ENCODE assay signal across 15 cellular contexts in genomic region chr10:110817614-110818013, GRCh38. TPM values are rescaled to one million over a fixed set of nuclear protein-coding genes. Genes with fewer than 3 reads are reported as not detected.
DNase-seq lines count a peak whose midpoint lies in the region; ATAC-seq and TF ChIP-seq lines count a peak whose summit lies in the region.
"Had no signal": no experiment of that assay in that cellular context is flagged by ENCODE, and none has a peak within 500 bp of the region (broad histone marks: within the 10 kb centered on the region; RNA-seq: fewer than 3 reads in every experiment).

No MANE protein-coding gene starts in this region.

- H3K9ac ChIP-seq in neuronal stem cell (ENCODE audit: low read depth, low read length, poor library complexity) = no peak overlapping the region

- no peak overlapping the region for H2BK5ac ChIP-seq in neuronal stem cell (ENCODE audit: low read length)

- no peak overlapping the region for H2AK5ac ChIP-seq in neuronal stem cell (ENCODE audit: low read depth, low read length)

- H3K23ac ChIP-seq in neuronal stem cell (ENCODE audit: low read depth, low read length, poor library complexity) = no peak overlapping the region

- H2AFZ ChIP-seq in neuronal stem cell (ENCODE audit: low read length) = peak overlapping the region; percentile 64

- no peak overlapping the region for H3K4me3 Mint-ChIP-seq in CD4-positive, alpha-beta T cell
- no peak overlapping the region for H3K4me3 Mint-ChIP-seq in activated naive CD8-positive, alpha-beta T cell treated with anti-CD3 and anti-CD28 coated beads for 36 hours

- ATAC-seq in CD4-positive, alpha-beta T cell (ENCODE audit: poor library complexity) = peak; percentile 72
- peak; percentile 39 for ATAC-seq in GM19324 (IDR thresholded peaks at IDR 0.05; ENCODE audit: low FRiP score, unreplicated experiment)
- ATAC-seq: activated CD4-positive, CD25-positive, alpha-beta regulatory T cell treated with anti-CD3 and anti-CD28 coated beads, Interleukin-2, amount 50 U/mL, for 24 hours had no signal

- CTCF ChIA-PET in CD4-positive, alpha-beta T cell (lab: Charles Lee) = interaction anchor here (1.2 kb wide), 1 partner anchor 9 kb away, joined by 3 read pairs; no protein-coding TSS in a partner anchor

- H3K27ac ChIP-seq in CD4-positive, alpha-beta T cell (ENCODE audit: low read depth, low read length) = no peak overlapping the region
- no peak overlapping the region for H3K27ac ChIP-seq in neuronal stem cell (replicated peaks; ENCODE audit: low read length)

- H3K4me2 ChIP-seq in neuronal stem cell (ENCODE audit: insufficient read depth, low read length, poor library complexity, severe bottlenecking) = no peak overlapping the region
- H3K4me2 ChIP-seq: smooth muscle cell had no signal

- H3K27me3 ChIP-seq in CD4-positive, alpha-beta T cell (ENCODE audit: control insufficient read depth, insufficient read depth, low read length) = no peaks in the 10 kb centered on the region
- no peaks in the 10 kb centered on the region for H3K27me3 ChIP-seq in neuronal stem cell (ENCODE audit: control insufficient read depth in 3 of 3, insufficient read depth in 3 of 3, low read depth in 1 of 3, low read length in 3 of 3)

- no peaks in the 10 kb centered on the region for H3K27me3 Mint-ChIP-seq in CD4-positive, alpha-beta T cell
- H3K27me3 Mint-ChIP-seq in activated naive CD8-positive, alpha-beta T cell treated with anti-CD3 and anti-CD28 coated beads for 36 hours = no peaks in the 10 kb centered on the region

- no CpG with 5 or more reads among the region's 4 CpGs for WGBS in neuronal stem cell (ENCODE audit: extremely low coverage in 2 of 2, insufficient read length in 2 of 2, insufficient replicate concordance in 1 of 2), 2 donors

- no peak overlapping the region for H3K4ac ChIP-seq in neuronal stem cell (ENCODE audit: low read length)

- H2BK120ac ChIP-seq in neuronal stem cell (ENCODE audit: low read depth, low read length) = no peak overlapping the region

- H3K9me3 Mint-ChIP-seq in CD4-positive, alpha-beta T cell = no peaks in the 10 kb centered on the region
- no peaks in the 10 kb centered on the region for H3K9me3 Mint-ChIP-seq in activated naive CD8-positive, alpha-beta T cell treated with anti-CD3 and anti-CD28 coated beads for 36 hours

- H4K8ac ChIP-seq in neuronal stem cell (ENCODE audit: low read depth, low read length) = no peak overlapping the region

- H2BK15ac ChIP-seq in neuronal stem cell (ENCODE audit: low read length) = no peak overlapping the region

- H3K36me3 Mint-ChIP-seq in CD4-positive, alpha-beta T cell (ENCODE audit: low read depth) = no peaks in the 10 kb centered on the region
- no peaks in the 10 kb centered on the region for H3K36me3 Mint-ChIP-seq in activated naive CD8-positive, alpha-beta T cell treated with anti-CD3 and anti-CD28 coated beads for 36 hours

- no peak for TF ChIP-seq CTCF in CD4-positive, alpha-beta T cell (IDR thresholded peaks at IDR 0.05)

- no peak for DNase-seq in CD4-positive, alpha-beta T cell
- no peak for DNase-seq in activated naive CD8-positive, alpha-beta T cell treated with anti-CD3 and anti-CD28 coated beads for 36 hours
- DNase-seq in neuronal stem cell (ENCODE audit: low spot score) (no peak), SW 1271 (lab: John Stamatoyannopoulos, UW) (no peak), T-helper 1 cell (no peak), NCI-H2081 (lab: John Stamatoyannopoulos, UW) (no peak)
- no peak for DNase-seq in activated T-cell treated with anti-CD3 and anti-CD28 coated beads, Interleukin-2, amount 50 U/mL, for 1 hour
- DNase-seq: activated T-cell treated with anti-CD3 and anti-CD28 coated beads for 4 hours; AML-193; DMS79 treated with DMSO at 0.1 percent for 48 hours; NCI-H2029 treated with DMSO at 0.1 percent for 48 hours; stimulated activated naive CD4-positive, alpha-beta T cell treated with Interleukin-2 at 50 U/mL for 16 hours had no signal

- intact Hi-C loops in CD4-positive, alpha-beta T cell (cut with DNase I, micrococcal nuclease) = loop anchor here in 1 of 2 experiments (5.0 kb wide), 1 partner anchor 55 kb away; the partner anchor contains the start of gene PDCD4

- H3K4me1 Mint-ChIP-seq in CD4-positive, alpha-beta T cell (ENCODE audit: low read depth) = peaks cover 55% of the 10 kb centered on the region
- H3K4me1 Mint-ChIP-seq in activated naive CD8-positive, alpha-beta T cell treated with anti-CD3 and anti-CD28 coated beads for 36 hours = peaks cover 50% of the 10 kb centered on the region

- H3K4me1 ChIP-seq in neuronal stem cell (ENCODE audit: control insufficient read depth in 2 of 2, insufficient read depth in 1 of 2, low read depth in 1 of 2, low read length in 2 of 2) = peaks cover 15 to 17% of the 10 kb centered on the region in 2 donors

- H3K14ac ChIP-seq in neuronal stem cell (ENCODE audit: low read length) = no peak overlapping the region

- H4K91ac ChIP-seq in neuronal stem cell (ENCODE audit: low read depth, low read length, poor library complexity) = no peak overlapping the region

- no peak overlapping the region for H3K18ac ChIP-seq in neuronal stem cell (ENCODE audit: low read length)

- no peak overlapping the region for H3K4me3 ChIP-seq in neuronal stem cell (ENCODE audit: low read length in 2 of 2)
- H3K4me3 ChIP-seq: smooth muscle cell had no signal

- H3K79me1 ChIP-seq in neuronal stem cell (ENCODE audit: low read depth, low read length) = no peaks in the 10 kb centered on the region

- H3K36me3 ChIP-seq in neuronal stem cell (replicated peaks in 1 of 2; ENCODE audit: control insufficient read depth in 2 of 2, insufficient read depth in 2 of 2, low read length in 2 of 2) = no peaks in the 10 kb centered on the region

- peak overlapping the region; percentile 67 for H3K27ac Mint-ChIP-seq in CD4-positive, alpha-beta T cell
- peak overlapping the region; percentile 47 for H3K27ac Mint-ChIP-seq in activated naive CD8-positive, alpha-beta T cell treated with anti-CD3 and anti-CD28 coated beads for 36 hours

- POLR2A ChIA-PET in CD4-positive, alpha-beta T cell (lab: Charles Lee) = interaction anchor here (0.6 to 1.9 kb wide), 2 partner anchors 10 to 47 kb away, joined by 4 to 6 read pairs; no protein-coding TSS in a partner anchor

- H2BK12ac ChIP-seq in neuronal stem cell (ENCODE audit: low read length) = no peak overlapping the region

- no peaks in the 10 kb centered on the region for H3K9me3 ChIP-seq in CD4-positive, alpha-beta T cell (ENCODE audit: control insufficient read depth, low read length)
- H3K9me3 ChIP-seq in neuronal stem cell (replicated peaks in 1 of 2; ENCODE audit: control insufficient read depth in 2 of 2, insufficient read depth in 1 of 2, low read depth in 1 of 2, low read length in 2 of 2) = no peaks in the 10 kb centered on the region

RNA-seq across cellular contexts. Expression of gene PDCD4, which starts 54.1 kb away (rescaled TPM):
- total RNA-seq in CD4-positive, alpha-beta T cell = 100 to 1,000 TPM; 352 to 358 TPM
- total RNA-seq in activated naive CD8-positive, alpha-beta T cell treated with anti-CD3 and anti-CD28 coated beads for 36 hours = 100 to 1,000 TPM; 125 TPM
- polyA plus RNA-seq in neuronal stem cell (2013, experiment 1 of 2) = 86.5 TPM
- polyA plus RNA-seq in neuronal stem cell (2013, experiment 2 of 2) = 87.2 TPM
